Comparison of ENCODE assay signal across 9 cellular contexts in genomic region chr15:89783111-89783860, GRCh38. TPM values are rescaled to one million over a fixed set of nuclear protein-coding genes. Genes with fewer than 3 reads are reported as not detected.
DNase-seq lines count a peak whose midpoint lies in the region; ATAC-seq and TF ChIP-seq lines count a peak whose summit lies in the region.
"Had no signal": no experiment of that assay in that cellular context is flagged by ENCODE, and none has a peak within 500 bp of the region (broad histone marks: within the 10 kb centered on the region; RNA-seq: fewer than 3 reads in every experiment).

No MANE protein-coding gene starts in this region.

- H3K4me1 Mint-ChIP-seq in MCF 10A (ENCODE audit: insufficient read depth, unreplicated experiment) (peaks cover 24% of the 10 kb centered on the region), activated B cell treated with CpG ODN at 0.5 μM for 24 hours (peaks cover 38% of the 10 kb centered on the region)

- H3K79me2 ChIP-seq in mammary epithelial cell (ENCODE audit: insufficient read depth, low read length): no peaks in the 10 kb centered on the region

- H3K4me1 ChIP-seq in mammary epithelial cell (ENCODE audit: insufficient read depth, low read length) (peaks cover 40% of the 10 kb centered on the region), right cardiac atrium (ENCODE audit: control insufficient read depth, insufficient read depth, low read length) (no peaks in the 10 kb centered on the region), upper lobe of right lung (no peaks in the 10 kb centered on the region)

- H3K9me3 ChIP-seq in mammary epithelial cell (replicated peaks; ENCODE audit: insufficient read depth, low read length) (peaks cover 5% of the 10 kb centered on the region), right cardiac atrium (ENCODE audit: control insufficient read depth, low read length) (no peaks in the 10 kb centered on the region), upper lobe of right lung (no peaks in the 10 kb centered on the region)

- dilution Hi-C loops in mammary epithelial cell (cut with HindIII; ENCODE audit: low sequenced_read_pairs): no loop called here

- peak; percentile 45 for DNase-seq in MCF 10A (ENCODE audit: unreplicated experiment)
- no peak for DNase-seq in mammary epithelial cell
- no peak for DNase-seq in activated B cell treated with CpG ODN at 0.5 μM for 24 hours
- DNase-seq in right cardiac atrium: peak; percentile 49 to 83 (median 77)
- no peak for DNase-seq in upper lobe of right lung
- DNase-seq in hepatic stellate cell (ENCODE audit: low spot score): no peak
- DNase-seq in stimulated activated CD4-positive, alpha-beta T cell treated with anti-CD3 and anti-CD28 coated beads, Interleukin-2, amount 100 ng/mL, for 48 hours: no peak

- CTCF ChIA-PET in MCF 10A (lab: Yijun Ruan, JAX): interaction anchor here (0.6 to 5.3 kb wide), 7 partner anchors 9 to 105 kb away, joined by 3 to 28 read pairs (median 4); no protein-coding TSS in a partner anchor
- CTCF ChIA-PET in mammary epithelial cell (lab: Charles Lee; ENCODE audit: low non-redundant PET): interaction anchor here (0.6 kb wide), 1 partner anchor 658 kb away, joined by 9 read pairs; no protein-coding TSS in a partner anchor
- CTCF ChIA-PET in activated B cell treated with CpG ODN at 0.5 μM for 24 hours (lab: Charles Lee): interaction anchor here (1.2 to 2.6 kb wide), 2 partner anchors 22 to 92 kb away, joined by 3 to 11 read pairs; no protein-coding TSS in a partner anchor

- H3K4me3 ChIP-seq in mammary epithelial cell (replicated peaks in 1 of 3; ENCODE audit: insufficient read depth in 1 of 3, low read depth in 2 of 3, low read length in 3 of 3): no peak overlapping the region
- H3K4me3 ChIP-seq in right cardiac atrium (ENCODE audit: low read length): no peak overlapping the region
- H3K4me3 ChIP-seq in upper lobe of right lung: no peak overlapping the region

- POLR2A ChIA-PET in MCF 10A (lab: Yijun Ruan, JAX): interaction anchor here (0.7 to 4.3 kb wide), 5 partner anchors 10 to 233 kb away, joined by 3 to 22 read pairs (median 3); no protein-coding TSS in a partner anchor
- POLR2A ChIA-PET in activated B cell treated with CpG ODN at 0.5 μM for 24 hours (lab: Charles Lee): interaction anchor here (0.6 to 1.0 kb wide), 3 partner anchors 22 to 116 kb away, joined by 4 to 12 read pairs (median 6); no protein-coding TSS in a partner anchor

- intact Hi-C loops in MCF 10A (cut with micrococcal nuclease): loop anchor here (2.0 kb wide), 1 partner anchor 30 kb away; no protein-coding TSS in a partner anchor
- intact Hi-C loops in mammary epithelial cell (cut with micrococcal nuclease): loop anchor here (2.0 to 5.0 kb wide), 2 partner anchors 39 to 66 kb away; no protein-coding TSS in a partner anchor
- intact Hi-C loops in activated B cell treated with CpG ODN at 0.5 μM for 24 hours (cut with micrococcal nuclease): loop anchor here (2.0 kb wide), 1 partner anchor 68 kb away; no protein-coding TSS in a partner anchor
- intact Hi-C loops in right cardiac atrium (cut with DNase I): no loop called here
- intact Hi-C loops in upper lobe of right lung (cut with DNase I): no loop called here

- H4K20me1 ChIP-seq in mammary epithelial cell (ENCODE audit: insufficient read depth, low read length): no peaks in the 10 kb centered on the region

- H3K27me3 Mint-ChIP-seq in MCF 10A (ENCODE audit: insufficient read depth, unreplicated experiment) (no peaks in the 10 kb centered on the region), activated B cell treated with CpG ODN at 0.5 μM for 24 hours (no peaks in the 10 kb centered on the region)

- no peak for TF ChIP-seq CTCF in MCF 10A (IDR thresholded peaks at IDR 0.05; ENCODE audit: unreplicated experiment)
- no peak for TF ChIP-seq CTCF in mammary epithelial cell (conservative IDR thresholded peaks at IDR 0.05 in 1 of 2, IDR thresholded peaks at IDR 0.05 in 1 of 2; ENCODE audit: extremely low read depth in 1 of 2, insufficient read depth in 1 of 2, low read depth in 1 of 2, low read length in 2 of 2)
- no peak for TF ChIP-seq CTCF in activated B cell treated with CpG ODN at 0.5 μM for 24 hours (IDR thresholded peaks at IDR 0.05)
- no peak for TF ChIP-seq CTCF in upper lobe of right lung (IDR thresholded peaks at IDR 0.05)

- ATAC-seq in activated B cell treated with CpG ODN at 0.5 μM for 24 hours (ENCODE audit: low read depth) (no peak), right cardiac atrium (peak; percentile 67 to 82), upper lobe of right lung (peak; percentile 6), HG03196 (IDR thresholded peaks at IDR 0.05; ENCODE audit: unreplicated experiment) (no peak)

- H3K27ac ChIP-seq in mammary epithelial cell (ENCODE audit: insufficient read depth, low read depth, low read length): no peak overlapping the region
- H3K27ac ChIP-seq in right cardiac atrium (ENCODE audit: low read length): no peak overlapping the region
- H3K27ac ChIP-seq in upper lobe of right lung: no peak overlapping the region

- BruUV-seq in MCF 10A (replicated peaks; lab: Mats Ljungman, UMichigan) (no TSS peak), mammary epithelial cell (replicated peaks; lab: Mats Ljungman, UMichigan) (no TSS peak)

- in situ Hi-C loops in mammary epithelial cell (cut with MboI; ENCODE audit: low sequenced_read_pairs in 2 of 2): no loop called here

- no peak overlapping the region for H3K4me2 ChIP-seq in mammary epithelial cell (ENCODE audit: insufficient read depth, low read depth, low read length)

- H3K36me3 Mint-ChIP-seq in MCF 10A (ENCODE audit: insufficient read depth, unreplicated experiment) (peaks cover 49% of the 10 kb centered on the region), activated B cell treated with CpG ODN at 0.5 μM for 24 hours (ENCODE audit: low read depth) (no peaks in the 10 kb centered on the region)

- H3K36me3 ChIP-seq in mammary epithelial cell (ENCODE audit: insufficient read depth, low read length) (no peaks in the 10 kb centered on the region), upper lobe of right lung (no peaks in the 10 kb centered on the region)

- H3K9ac ChIP-seq in mammary epithelial cell (ENCODE audit: insufficient read depth, low read length): no peak overlapping the region

- H2AFZ ChIP-seq in mammary epithelial cell (ENCODE audit: low read depth, low read length): no peak overlapping the region

- H3K9me3 Mint-ChIP-seq in MCF 10A (ENCODE audit: unreplicated experiment) (no peaks in the 10 kb centered on the region), activated B cell treated with CpG ODN at 0.5 μM for 24 hours (peaks cover 4% of the 10 kb centered on the region)

- no peaks in the 10 kb centered on the region for H3K27me3 ChIP-seq in mammary epithelial cell (ENCODE audit: insufficient read depth, low read length)
- H3K27me3 ChIP-seq in right cardiac atrium (ENCODE audit: control insufficient read depth, insufficient read depth): no peaks in the 10 kb centered on the region
- no peaks in the 10 kb centered on the region for H3K27me3 ChIP-seq in upper lobe of right lung

- H3K4me3 Mint-ChIP-seq in MCF 10A (ENCODE audit: unreplicated experiment): no peak overlapping the region
- no peak overlapping the region for H3K4me3 Mint-ChIP-seq in activated B cell treated with CpG ODN at 0.5 μM for 24 hours

- WGBS in mammary epithelial cell (ENCODE audit: low coverage, missing lambda C conversion rate): 97% methylated on average over 13 of the region's 14 CpGs
- WGBS in right cardiac atrium: 47% methylated on average over 14 of the region's 14 CpGs

- H3K27ac Mint-ChIP-seq in MCF 10A (ENCODE audit: low read depth, unreplicated experiment) (no peak overlapping the region), activated B cell treated with CpG ODN at 0.5 μM for 24 hours (peak overlapping the region; percentile 76)

RNA-seq across cellular contexts. Expression of gene MESP2, which starts 7.2 kb away (rescaled TPM):
- not detected in 2 replicates for total RNA-seq in MCF 10A (2022)
- under 1 TPM in 1 of 2 donors, not detected in 1; 0.31 TPM for total RNA-seq in mammary epithelial cell
- 0.10 TPM for polyA plus RNA-seq in mammary epithelial cell
- not detected for polyA minus RNA-seq in mammary epithelial cell
- 0.40 TPM in 1 of 2 replicates, not detected in the other for total RNA-seq in activated B cell treated with CpG ODN at 0.5 μM for 24 hours
- under 1 TPM in 3 of 4 donors, not detected in 1; 0.29 to 0.34 (median 0.29) TPM for total RNA-seq in right cardiac atrium
- polyA plus RNA-seq in right cardiac atrium: 0.61 TPM
- total RNA-seq in upper lobe of right lung: not detected
- total RNA-seq: aorta had no signal

RNA-seq across cellular contexts. Expression of gene ANPEP, which starts 31.4 kb away (rescaled TPM):
- total RNA-seq in MCF 10A (2022): 252 and 294 TPM in 2 replicates
- 1 to 10 TPM; 4.3 to 5.9 TPM for total RNA-seq in mammary epithelial cell
- polyA plus RNA-seq in mammary epithelial cell: 1.5 TPM
- not detected for polyA minus RNA-seq in mammary epithelial cell
- total RNA-seq in activated B cell treated with CpG ODN at 0.5 μM for 24 hours: 4.5 and 4.8 TPM in 2 replicates
- 10 to 100 TPM in 3 of 4 donors, 1 to 10 TPM in 1; 8.9 to 16.3 (median 12.1) TPM for total RNA-seq in right cardiac atrium
- 8.8 TPM for polyA plus RNA-seq in right cardiac atrium
- total RNA-seq in upper lobe of right lung: 42.6 TPM

RNA-seq across cellular contexts. Expression of gene MESP1, which starts 32.2 kb away (rescaled TPM):
- total RNA-seq in MCF 10A (2022): 0.58 and 1.6 TPM in 2 replicates
- under 1 TPM in 1 of 2 donors, not detected in 1; under 0.01 TPM for total RNA-seq in mammary epithelial cell
- polyA plus RNA-seq in mammary epithelial cell: not detected
- not detected for polyA minus RNA-seq in mammary epithelial cell
- total RNA-seq in activated B cell treated with CpG ODN at 0.5 μM for 24 hours: 0.24 and 0.71 TPM in 2 replicates
- total RNA-seq in right cardiac atrium: 1 to 10 TPM; 3.4 to 8.3 (median 7.7) TPM
- polyA plus RNA-seq in right cardiac atrium: 5.7 TPM
- total RNA-seq in upper lobe of right lung: 4.9 TPM

Comparison
In these comparisons a context has a peak if more than half of its experiments do, and no peak if none do; other contexts are left out.
1. DNase-seq: peak in MCF 10A (single experiment) and right cardiac atrium (3 of 3); none in mammary epithelial cell (single experiment), activated B cell treated with CpG ODN at 0.5 μM for 24 hours (single experiment), upper lobe of right lung (single experiment), hepatic stellate cell (single experiment) and stimulated activated CD4-positive, alpha-beta T cell treated with anti-CD3 and anti-CD28 coated beads, Interleukin-2, amount 100 ng/mL, for 48 hours (0 of 2).
2. ATAC-seq: peak in right cardiac atrium (2 of 2) and upper lobe of right lung (single experiment); none in activated B cell treated with CpG ODN at 0.5 μM for 24 hours (single experiment) and HG03196 (single experiment).
3. intact Hi-C loops: an anchor here in MCF 10A (2.0 kb wide), mammary epithelial cell (2.0 to 5.0 kb wide) and activated B cell treated with CpG ODN at 0.5 μM for 24 hours (2.0 kb wide); none called in right cardiac atrium and upper lobe of right lung.